ENCODE assay signal across 30 cellular contexts in genomic region chr1:36950588-36950987, GRCh38.
DNase-seq lines count a peak whose midpoint lies in the region; FAIRE-seq and TF ChIP-seq lines count a peak whose summit lies in the region.
"Had no signal": no experiment of that assay in that cellular context is flagged by ENCODE, and none has a peak within 500 bp of the region (broad histone marks: within the 10 kb centered on the region; RNA-seq: fewer than 3 reads in every experiment).

No MANE protein-coding gene starts in this region.

- FAIRE-seq in H54 (lab: Jason Lieb, UNC), result no peak
- FAIRE-seq: A549, GM18507, HTR-8/SVneo had no signal

- TF ChIP-seq POLR2A in H54 (IDR thresholded peaks at IDR 0.05; ENCODE audit: low read depth, low read length), result no peak

- peak overlapping the region; percentile 88 for H3K4me2 ChIP-seq in BLaER1
- H3K4me2 ChIP-seq: A549 had no signal

- no peaks in the 10 kb centered on the region for H3K36me3 ChIP-seq in BLaER1
- H3K36me3 ChIP-seq: HAP-1, SJSA1 had no signal

- TF ChIP-seq CTCF in glutamatergic neuron (IDR thresholded peaks at IDR 0.05; ENCODE audit: partially characterized antibody, unreplicated experiment), result no peak

- peak overlapping the region; percentile 28 for H3K4me3 Mint-ChIP-seq in glutamatergic neuron (ENCODE audit: unreplicated experiment)
- H3K4me3 Mint-ChIP-seq: HFFc6; T-helper 2 cell treated with Interferon-gamma antibody and Interleukin-4, amounts not matched to agents 5 μg/mL and 100 μg/mL, for 36 hours had no signal

- peaks cover 11% of the 10 kb centered on the region for H3K4me1 Mint-ChIP-seq in glutamatergic neuron (ENCODE audit: low read depth, unreplicated experiment)

- no peak overlapping the region for H3K27ac Mint-ChIP-seq in glutamatergic neuron (ENCODE audit: unreplicated experiment)
- H3K27ac Mint-ChIP-seq: HFFc6; T-helper 2 cell treated with Interferon-gamma antibody and Interleukin-4, amounts not matched to agents 5 μg/mL and 100 μg/mL, for 36 hours had no signal

- peaks cover 10% of the 10 kb centered on the region for H3K9me3 Mint-ChIP-seq in glutamatergic neuron (ENCODE audit: unreplicated experiment)
- H3K9me3 Mint-ChIP-seq: T-helper 2 cell treated with Interferon-gamma antibody and Interleukin-4, amounts not matched to agents 5 μg/mL and 100 μg/mL, for 36 hours had no signal

- peak overlapping the region; percentile 64; the same call in 1 of the 2 replicates for H3K9ac ChIP-seq in BLaER1
- H3K9ac ChIP-seq: GM23248 had no signal

- no peaks in the 10 kb centered on the region for H3K9me3 ChIP-seq in BLaER1
- H3K9me3 ChIP-seq: A549, HAP-1, SJSA1 had no signal

- no peaks in the 10 kb centered on the region for H4K20me1 ChIP-seq in BLaER1

- 0 out of 2 replicates have a peak overlapping the region, but pooled peaks have one; percentile 2 for H3K4me3 ChIP-seq in BLaER1
- H3K4me3 ChIP-seq: A549, GM23248, HAP-1, SJSA1 had no signal

- no peaks in the 10 kb centered on the region for H3K27me3 ChIP-seq in BLaER1
- H3K27me3 ChIP-seq: SJSA1 had no signal

- H3K4me1 ChIP-seq in BLaER1, result peaks cover 87% of the 10 kb centered on the region
- H3K4me1 ChIP-seq: A549, HAP-1, SJSA1 had no signal

- H3K27ac ChIP-seq in BLaER1, result peak overlapping the region; percentile 81
- H3K27ac ChIP-seq: A549, GM23248, SJSA1 had no signal

- DNase-seq in DMS79 treated with DMSO at 0.1 percent for 48 hours (lab: John Stamatoyannopoulos, UW), result peak; percentile 20
- peak; percentile 95 for DNase-seq in NAMALWA (ENCODE audit: low spot score)
- no peak for DNase-seq in glutamatergic neuron
- DNase-seq in iPS-NIHi11 (ENCODE audit: low spot score), result no peak
- DNase-seq in H54 (ENCODE audit: insufficient read length, low spot score), result no peak
- no peak for DNase-seq in stimulated activated CD4-positive, alpha-beta T cell treated with anti-CD3 and anti-CD28 coated beads, Interleukin-1b, Interleukin-23, amount 100 ng/mL, for 48 hours
- no peak for DNase-seq in C1 segment of cervical spinal cord (lab: John Stamatoyannopoulos, UW)
- DNase-seq: AML-193, DMS153, EL, GM23248, HFFc6, KG1, MM.1S, NCI-H1048, NCI-H1694, NCI-H2029 treated with DMSO at 0.1 percent for 48 hours, NCI-H446, NCI-H524 treated with DMSO at 0.1 percent for 48 hours, NCI-H774, Right ventricle myocardium superior, RPMI8226, T-helper 1 cell had no signal

- peaks cover 5% of the 10 kb centered on the region for H3K36me3 Mint-ChIP-seq in glutamatergic neuron (ENCODE audit: unreplicated experiment)

- peaks cover 13% of the 10 kb centered on the region for H3K27me3 Mint-ChIP-seq in glutamatergic neuron (ENCODE audit: unreplicated experiment)

Comparison
In these comparisons a context has a peak if more than half of its experiments do, and no peak if none do; other contexts are left out.
1. DNase-seq: peak in DMS79 treated with DMSO at 0.1 percent for 48 hours (single experiment) and NAMALWA (single experiment); none in glutamatergic neuron (single experiment), iPS-NIHi11 (single experiment), H54 (single experiment), stimulated activated CD4-positive, alpha-beta T cell treated with anti-CD3 and anti-CD28 coated beads, Interleukin-1b, Interleukin-23, amount 100 ng/mL, for 48 hours (single experiment) and C1 segment of cervical spinal cord (0 of 14).